10 cellular contexts compared by ENCODE assay signal in the genomic region with DNA sequence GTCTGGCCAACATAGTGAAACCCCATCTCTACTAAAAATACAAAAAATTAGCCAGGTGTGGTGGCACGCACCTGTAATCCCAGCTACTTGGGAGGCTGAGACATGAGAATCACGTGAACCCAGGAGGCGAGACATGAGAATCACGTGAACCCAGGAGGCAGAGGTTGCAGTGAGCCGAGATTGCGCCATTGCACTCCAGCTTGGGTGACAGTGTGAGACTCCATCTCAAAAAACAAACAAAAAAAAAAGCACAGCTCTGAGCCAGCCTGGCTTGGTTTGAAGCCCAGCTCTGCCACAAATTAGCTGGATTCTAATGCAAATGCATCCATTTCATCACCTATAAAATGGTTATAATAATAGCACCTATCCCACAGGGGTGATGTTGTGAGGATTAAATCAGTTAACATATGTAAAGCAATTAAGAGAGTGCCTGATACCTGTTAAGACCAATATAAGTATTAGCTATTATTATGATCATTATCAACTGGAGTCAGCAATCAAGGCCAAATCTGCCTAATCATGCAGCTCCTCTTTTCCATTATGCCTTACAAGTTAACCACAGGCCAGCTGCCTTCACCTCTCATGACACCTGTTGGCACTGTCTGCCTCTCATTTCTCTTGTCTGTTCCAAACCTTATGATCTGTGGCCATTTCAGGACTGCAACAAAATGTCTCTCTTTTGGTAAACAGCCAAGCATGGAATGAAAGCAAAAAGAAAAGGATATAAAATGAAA. TPM values are rescaled to one million over a fixed set of nuclear protein-coding genes. Genes with fewer than 3 reads are reported as not detected.
DNase-seq lines count a peak whose midpoint lies in the region; ATAC-seq and TF ChIP-seq lines count a peak whose summit lies in the region.
"Had no signal": no experiment of that assay in that cellular context is flagged by ENCODE, and none has a peak within 500 bp of the region (broad histone marks: within the 10 kb centered on the region; RNA-seq: fewer than 3 reads in every experiment).

No MANE protein-coding gene starts in this region.

- ATAC-seq in CD4-positive, alpha-beta T cell (ENCODE audit: poor library complexity), result no peak
- ATAC-seq in HG03354 (IDR thresholded peaks at IDR 0.05; ENCODE audit: poor library complexity, severe bottlenecking, unreplicated experiment), result no peak
- ATAC-seq in left ventricle myocardium superior, result no peak
- no peak for ATAC-seq in sciatic nerve

- H3K4me1 ChIP-seq in iPS-20b (ENCODE audit: insufficient read depth, low read length), result peaks cover 32% of the 10 kb centered on the region

- no peak for DNase-seq in CD4-positive, alpha-beta T cell
- DNase-seq in OCI-M1 (lab: John Stamatoyannopoulos, UW) (peak; percentile 20), left ventricle myocardium superior (no peak), NCI-H1417 treated with DMSO at 0.1 percent for 48 hours (lab: John Stamatoyannopoulos, UW) (no peak), sciatic nerve (ENCODE audit: low spot score) (no peak)
- DNase-seq: amygdala, NCI-H748 treated with DMSO at 0.1 percent for 48 hours had no signal

- H3K9me3 Mint-ChIP-seq in CD4-positive, alpha-beta T cell, result no peaks in the 10 kb centered on the region

- peak overlapping the region; percentile 97 for H3K27ac Mint-ChIP-seq in CD4-positive, alpha-beta T cell

- H3K4me3 ChIP-seq in GM08714 (ENCODE audit: low read length), result peak overlapping the region; percentile 79; the same call in 1 of the 2 replicates
- H3K4me3 ChIP-seq in iPS-20b (ENCODE audit: low read length), result peak overlapping the region; percentile 88; the same call in 1 of the 2 replicates

- H3K36me3 Mint-ChIP-seq in CD4-positive, alpha-beta T cell (ENCODE audit: low read depth), result peaks cover 6% of the 10 kb centered on the region

- POLR2A ChIA-PET in CD4-positive, alpha-beta T cell (lab: Charles Lee), result interaction anchor here (0.7 to 1.8 kb wide), 3 partner anchors 12 to 420 kb away, joined by 4 to 5 read pairs (median 5); no protein-coding TSS in a partner anchor

- no peaks in the 10 kb centered on the region for H3K36me3 ChIP-seq in iPS-20b (ENCODE audit: insufficient read depth, low read depth, low read length)

- no peaks in the 10 kb centered on the region for H3K27me3 ChIP-seq in CD4-positive, alpha-beta T cell (ENCODE audit: control insufficient read depth, insufficient read depth, low read length)
- no peaks in the 10 kb centered on the region for H3K27me3 ChIP-seq in iPS-20b (ENCODE audit: insufficient read depth, low read length)

- H3K9ac ChIP-seq in iPS-20b (ENCODE audit: low read depth, low read length), result no peak overlapping the region

- H3K27me3 Mint-ChIP-seq in CD4-positive, alpha-beta T cell, result no peaks in the 10 kb centered on the region

- TF ChIP-seq CTCF in CD4-positive, alpha-beta T cell (IDR thresholded peaks at IDR 0.05), result no peak

- no peak overlapping the region for H3K27ac ChIP-seq in CD4-positive, alpha-beta T cell (ENCODE audit: low read depth, low read length)
- H3K27ac ChIP-seq in iPS-20b (ENCODE audit: low read length), result no peak overlapping the region

- intact Hi-C loops in CD4-positive, alpha-beta T cell (cut with DNase I, micrococcal nuclease), result loop anchor here in 1 of 2 experiments (10.0 kb wide), 1 partner anchor 1564 kb away; the partner anchor contains the start of genes DEPDC4 and SCYL2
- intact Hi-C loops in left ventricle myocardium superior (cut with micrococcal nuclease), result loop anchor here (5.0 kb wide), 1 partner anchor 46 kb away; no protein-coding TSS in a partner anchor
- intact Hi-C loops in sciatic nerve (cut with DNase I), result no loop called here

- CTCF ChIA-PET in CD4-positive, alpha-beta T cell (lab: Charles Lee), result interaction anchor here (0.8 to 4.7 kb wide), 5 partner anchors 12 to 55 kb away, joined by 3 to 44 read pairs (median 34); no protein-coding TSS in a partner anchor

- H3K4me1 Mint-ChIP-seq in CD4-positive, alpha-beta T cell (ENCODE audit: low read depth), result peaks cover 65% of the 10 kb centered on the region

- peak overlapping the region; percentile 71 for H3K4me3 Mint-ChIP-seq in CD4-positive, alpha-beta T cell

- no peaks in the 10 kb centered on the region for H3K9me3 ChIP-seq in CD4-positive, alpha-beta T cell (ENCODE audit: control insufficient read depth, low read length)
- no peaks in the 10 kb centered on the region for H3K9me3 ChIP-seq in iPS-20b (ENCODE audit: insufficient read depth, low read depth, low read length)

RNA-seq across cellular contexts. Expression of gene GNPTAB, which starts 2.1 kb away (rescaled TPM):
- 10 to 100 TPM; 38.2 to 43.8 TPM for total RNA-seq in CD4-positive, alpha-beta T cell
- total RNA-seq in left ventricle myocardium superior (47.8 TPM), sciatic nerve (45.7 TPM)

RNA-seq across cellular contexts. Expression of gene DRAM1, which starts 48.8 kb away (rescaled TPM):
- total RNA-seq in CD4-positive, alpha-beta T cell, result 1 to 10 TPM; 1.3 to 1.6 TPM
- total RNA-seq in left ventricle myocardium superior, result 6.2 TPM
- total RNA-seq in sciatic nerve, result 21.6 TPM
